Comparison of ENCODE assay signal across 16 cellular contexts in genomic region chr1:55670331-55671082, GRCh38.
DNase-seq lines count a peak whose midpoint lies in the region; ATAC-seq, FAIRE-seq and TF ChIP-seq lines count a peak whose summit lies in the region.
"Had no signal": no experiment of that assay in that cellular context is flagged by ENCODE, and none has a peak within 500 bp of the region (broad histone marks: within the 10 kb centered on the region; RNA-seq: fewer than 3 reads in every experiment).

No MANE protein-coding gene starts in this region.

- H3K4me3 Mint-ChIP-seq in nephron, result no peak overlapping the region
- H3K4me3 Mint-ChIP-seq: activated naive CD8-positive, alpha-beta T cell treated with anti-CD3 and anti-CD28 coated beads for 36 hours had no signal

- H3K36me3 ChIP-seq in fibroblast of lung (ENCODE audit: control insufficient read depth, insufficient read depth, low read length) (no peaks in the 10 kb centered on the region), transverse colon (no peaks in the 10 kb centered on the region), pancreas (no peaks in the 10 kb centered on the region)
- H3K36me3 ChIP-seq: colonic mucosa had no signal

- TF ChIP-seq CTCF in fibroblast of lung (conservative IDR thresholded peaks at IDR 0.05 in 1 of 2, IDR thresholded peaks at IDR 0.05 in 1 of 2; ENCODE audit: low read depth in 1 of 2, low read length in 2 of 2) (peak in 1 of 2 donors; percentile 7), nephron (IDR thresholded peaks at IDR 0.05; ENCODE audit: unreplicated experiment in 3 of 3) (no peak), transverse colon (IDR thresholded peaks at IDR 0.05) (no peak), pancreas (IDR thresholded peaks at IDR 0.05) (no peak)

- H3K27me3 ChIP-seq in fibroblast of lung (ENCODE audit: control insufficient read depth, insufficient read depth, low read length), result no peaks in the 10 kb centered on the region
- no peaks in the 10 kb centered on the region for H3K27me3 ChIP-seq in transverse colon
- no peaks in the 10 kb centered on the region for H3K27me3 ChIP-seq in pancreas
- H3K27me3 ChIP-seq: colonic mucosa had no signal

- peak overlapping the region; percentile 28 for H3K4me2 ChIP-seq in fibroblast of lung (ENCODE audit: extremely low read depth, insufficient read depth, low read length)

- no peaks in the 10 kb centered on the region for H3K27me3 Mint-ChIP-seq in nephron (ENCODE audit: low read depth)

- TF ChIP-seq POLR2A in transverse colon (IDR thresholded peaks at IDR 0.05), result no peak

- H3K4me1 Mint-ChIP-seq in nephron, result peaks cover 28% of the 10 kb centered on the region
- H3K4me1 Mint-ChIP-seq: activated naive CD8-positive, alpha-beta T cell treated with anti-CD3 and anti-CD28 coated beads for 36 hours; naive B cell had no signal

- no peaks in the 10 kb centered on the region for H3K36me3 Mint-ChIP-seq in nephron (ENCODE audit: low read depth)
- H3K36me3 Mint-ChIP-seq: activated naive CD8-positive, alpha-beta T cell treated with anti-CD3 and anti-CD28 coated beads for 36 hours; naive B cell had no signal

- ATAC-seq in pancreas, result no peak

- no peak overlapping the region for H3K9ac ChIP-seq in fibroblast of lung (ENCODE audit: insufficient read depth, low read length)

- H4K20me1 ChIP-seq in fibroblast of lung (ENCODE audit: control insufficient read depth, extremely low read depth, insufficient read depth, low read length), result no peaks in the 10 kb centered on the region

- intact Hi-C loops in transverse colon (cut with DNase I; ENCODE audit: low total_unique reads), result no loop called here
- intact Hi-C loops in pancreas (cut with DNase I), result no loop called here

- H3K9me3 Mint-ChIP-seq in nephron, result no peaks in the 10 kb centered on the region

- 52 to 59% methylated on average over 4 to 5 of the region's 5 CpGs for WGBS in transverse colon (ENCODE audit: low coverage in 1 of 2), 2 donors
- 68 to 71% methylated on average over 5 of the region's 5 CpGs for WGBS in pancreas, 2 donors

- TF ChIP-seq EP300 in transverse colon (IDR thresholded peaks at IDR 0.05; ENCODE audit: low read depth), result no peak

- no peaks in the 10 kb centered on the region for H3K79me2 ChIP-seq in fibroblast of lung (ENCODE audit: control insufficient read depth, insufficient read depth, low read length)

- H3K27ac Mint-ChIP-seq in nephron, result peak overlapping the region in 2 of 3 experiments; percentile 71 to 94
- H3K27ac Mint-ChIP-seq: activated naive CD8-positive, alpha-beta T cell treated with anti-CD3 and anti-CD28 coated beads for 36 hours had no signal

- H3K4me1 ChIP-seq in fibroblast of lung (ENCODE audit: control insufficient read depth, extremely low read depth, insufficient read depth, low read length) (peaks cover 9% of the 10 kb centered on the region), transverse colon (peaks cover 0 to 5% (median 0%) of the 10 kb centered on the region in 4 donors), pancreas (no peaks in the 10 kb centered on the region)
- H3K4me1 ChIP-seq: colonic mucosa had no signal

- H3K27ac ChIP-seq in fibroblast of lung (ENCODE audit: insufficient read depth, low read length), result no peak overlapping the region
- peak overlapping the region in 3 of 4 donors; percentile 3 to 42 (median 34) for H3K27ac ChIP-seq in transverse colon
- no peak overlapping the region for H3K27ac ChIP-seq in pancreas
- H3K27ac ChIP-seq: colonic mucosa had no signal

- DNase-seq in NCI-H510A treated with DMSO at 0.1 percent for 48 hours (lab: John Stamatoyannopoulos, UW) (peak; percentile 14), NCI-H510A (lab: John Stamatoyannopoulos, UW) (no peak), fibroblast of lung (ENCODE audit: low read depth in 2 of 2) (peak in 1 of 2 donors; percentile 59), transverse colon (no peak), mucosa of gallbladder (ENCODE audit: low spot score) (no peak), pancreas (no peak), DMS153 (lab: John Stamatoyannopoulos, UW) (no peak)
- DNase-seq: activated naive CD8-positive, alpha-beta T cell treated with anti-CD3 and anti-CD28 coated beads for 36 hours; colonic mucosa; KG1; naive B cell; NCI-H2081; SW 1271 had no signal

- H2AFZ ChIP-seq in fibroblast of lung (ENCODE audit: low read length), result peak overlapping the region; percentile 68

- H3K4me3 ChIP-seq in fibroblast of lung (replicated peaks in 1 of 4; ENCODE audit: control extremely low read depth in 1 of 4, insufficient read depth in 1 of 4, low read depth in 3 of 4, low read length in 4 of 4) (no peak overlapping the region), transverse colon (no peak overlapping the region), pancreas (no peak overlapping the region)
- H3K4me3 ChIP-seq: colonic mucosa had no signal

- in situ Hi-C loops in transverse colon (cut with MboI; ENCODE audit: low pct_ligation_motif_present in 1 of 4, low pct_unique_long_range_greater_than_20kb in 1 of 4, low sequenced_read_pairs in 3 of 4), result no loop called here

- FAIRE-seq in pancreas (lab: Jason Lieb, UNC), result no peak
- FAIRE-seq: A204.1, islet of Langerhans had no signal

- H3K9me3 ChIP-seq in fibroblast of lung (ENCODE audit: control insufficient read depth, insufficient read depth, low read depth, low read length), result no peaks in the 10 kb centered on the region
- H3K9me3 ChIP-seq in transverse colon, result no peaks in the 10 kb centered on the region
- no peaks in the 10 kb centered on the region for H3K9me3 ChIP-seq in pancreas
- H3K9me3 ChIP-seq: colonic mucosa had no signal

Comparison
In these comparisons a context has a peak if more than half of its experiments do, and no peak if none do; other contexts are left out.
1. H3K27ac ChIP-seq: peak in transverse colon (3 of 4); none in fibroblast of lung (single experiment) and pancreas (0 of 4).